27 cellular contexts compared by ENCODE assay signal in genomic region chr4:17657849-17658248, GRCh38.
"Had no signal": no experiment of that assay in that cellular context is flagged by ENCODE, and none has a peak within 500 bp of the region (broad histone marks: within the 10 kb centered on the region; RNA-seq: fewer than 3 reads in every experiment).

No MANE protein-coding gene starts in this region.

- ATAC-seq: stimulated activated effector memory CD8-positive, alpha-beta T cell treated with anti-CD3 and anti-CD28 coated beads, Interleukin-12 subunit alpha, Interleukin-12 subunit beta, amount 100 ng/mL, for 72 hours; stimulated activated memory B cell treated with anti-CD40 and anti-IgM and Interleukin-4, amounts not matched to agents 10 μg/mL and 1 μg/mL and 100 μg/mL, for 72 hours; stimulated activated naive B cell treated with anti-CD40 and anti-IgM and Interleukin-4, amounts not matched to agents 10 μg/mL and 1 μg/mL and 100 μg/mL, for 72 hours; stimulated activated naive CD8-positive, alpha-beta T cell treated with anti-CD3 and anti-CD28 coated beads, Interleukin-15, amount 100 ng/mL, for 72 hours; stimulated activated naive CD8-positive, alpha-beta T cell treated with anti-CD3 and anti-CD28 coated beads, Interleukin-15, Interleukin-2, amounts not matched to agents 100 U/mL and 50 U/mL, for 24 hours had no signal

- H3K36me3 ChIP-seq: stomach, suprapubic skin, thoracic aorta, thyroid gland, tibial artery, tibial nerve, transverse colon, upper lobe of left lung, uterus, vagina had no signal

- H3K27ac ChIP-seq: stomach, suprapubic skin, testis, thoracic aorta, thyroid gland, tibial artery, tibial nerve, transverse colon, upper lobe of left lung, uterus, vagina had no signal

- DNase-seq: stimulated activated CD4-positive, alpha-beta T cell treated with anti-CD3 and anti-CD28 coated beads, Interleukin-2, amount 100 ng/mL, for 48 hours; stimulated activated CD4-positive, alpha-beta T cell treated with anti-CD3 and anti-CD28 coated beads, Interleukin-4, amount 100 ng/mL, for 1 hour; stimulated activated CD4-positive, alpha-beta T cell treated with anti-CD3 and anti-CD28 coated beads, Interleukin-4, amount 100 ng/mL, for 24 hours; stimulated activated CD4-positive, alpha-beta T cell treated with anti-CD3 and anti-CD28 coated beads, Interleukin-4, amount 100 ng/mL, for 4 hours; stimulated activated CD8-positive, alpha-beta memory T cell treated with anti-CD3 and anti-CD28 coated beads, Interleukin-4, amount 100 ng/mL, for 48 hours; stimulated activated naive B cell treated with anti-CD40 and anti-IgM and Interleukin-4, amounts not matched to agents 10 μg/mL and 1 μg/mL and 100 μg/mL, for 72 hours; stimulated activated naive CD4-positive, alpha-beta T cell; stimulated activated naive CD4-positive, alpha-beta T cell treated with Interleukin-2 at 50 U/mL for 16 hours; stimulated activated naive CD8-positive, alpha-beta T cell treated with anti-CD3 and anti-CD28 coated beads, Interleukin-15, amount 100 ng/mL, for 72 hours; stimulated activated naive CD8-positive, alpha-beta T cell treated with anti-CD3 and anti-CD28 coated beads, Interleukin-15, Interleukin-2, amounts not matched to agents 100 U/mL and 50 U/mL, for 24 hours; stomach; substantia nigra; testis; thyroid gland; tibial artery; transverse colon; trophoblast cell; upper lobe of left lung; uterus had no signal

- H3K27me3 ChIP-seq: stomach, suprapubic skin, testis, thyroid gland, tibial artery, tibial nerve, transverse colon, upper lobe of left lung, uterus, vagina had no signal

- H3K9me3 ChIP-seq: stomach, suprapubic skin, testis, thoracic aorta, thyroid gland, tibial artery, tibial nerve, transverse colon, upper lobe of left lung, uterus, vagina had no signal

- H3K4me1 ChIP-seq: stomach, suprapubic skin, testis, thyroid gland, tibial artery, tibial nerve, transverse colon, upper lobe of left lung, uterus, vagina had no signal

- H3K27ac Mint-ChIP-seq: stimulated activated effector memory CD8-positive, alpha-beta T cell treated with anti-CD3 and anti-CD28 coated beads, Interleukin-12 subunit alpha, Interleukin-12 subunit beta, amount 100 ng/mL, for 72 hours; stimulated activated memory B cell treated with anti-CD40 and anti-IgM and Interleukin-4, amounts not matched to agents 10 μg/mL and 1 μg/mL and 100 μg/mL, for 72 hours; stimulated activated naive B cell treated with anti-CD40 and anti-IgM and Interleukin-4, amounts not matched to agents 10 μg/mL and 1 μg/mL and 100 μg/mL, for 72 hours; stimulated activated naive CD8-positive, alpha-beta T cell treated with anti-CD3 and anti-CD28 coated beads, Interleukin-15, amount 100 ng/mL, for 72 hours; stimulated activated naive CD8-positive, alpha-beta T cell treated with anti-CD3 and anti-CD28 coated beads, Interleukin-15, Interleukin-2, amounts not matched to agents 100 ng/mL and 50 ng/mL, for 24 hours; type B pancreatic cell had no signal

- H3K4me1 Mint-ChIP-seq: stimulated activated effector memory CD8-positive, alpha-beta T cell treated with anti-CD3 and anti-CD28 coated beads, Interleukin-12 subunit alpha, Interleukin-12 subunit beta, amount 100 ng/mL, for 72 hours; stimulated activated naive B cell treated with anti-CD40 and anti-IgM and Interleukin-4, amounts not matched to agents 10 μg/mL and 1 μg/mL and 100 μg/mL, for 72 hours; stimulated activated naive CD8-positive, alpha-beta T cell treated with anti-CD3 and anti-CD28 coated beads, Interleukin-15, amount 100 ng/mL, for 72 hours had no signal

- H3K4me3 Mint-ChIP-seq: stimulated activated effector memory CD8-positive, alpha-beta T cell treated with anti-CD3 and anti-CD28 coated beads, Interleukin-12 subunit alpha, Interleukin-12 subunit beta, amount 100 ng/mL, for 72 hours; stimulated activated memory B cell treated with anti-CD40 and anti-IgM and Interleukin-4, amounts not matched to agents 10 μg/mL and 1 μg/mL and 100 μg/mL, for 72 hours; stimulated activated naive B cell treated with anti-CD40 and anti-IgM and Interleukin-4, amounts not matched to agents 10 μg/mL and 1 μg/mL and 100 μg/mL, for 72 hours; stimulated activated naive CD8-positive, alpha-beta T cell treated with anti-CD3 and anti-CD28 coated beads, Interleukin-15, amount 100 ng/mL, for 72 hours; stimulated activated naive CD8-positive, alpha-beta T cell treated with anti-CD3 and anti-CD28 coated beads, Interleukin-15, Interleukin-2, amounts not matched to agents 100 ng/mL and 50 ng/mL, for 24 hours; type B pancreatic cell had no signal

- H3K36me3 Mint-ChIP-seq: stimulated activated effector memory CD8-positive, alpha-beta T cell treated with anti-CD3 and anti-CD28 coated beads, Interleukin-12 subunit alpha, Interleukin-12 subunit beta, amount 100 ng/mL, for 72 hours; stimulated activated memory B cell treated with anti-CD40 and anti-IgM and Interleukin-4, amounts not matched to agents 10 μg/mL and 1 μg/mL and 100 μg/mL, for 72 hours; stimulated activated naive B cell treated with anti-CD40 and anti-IgM and Interleukin-4, amounts not matched to agents 10 μg/mL and 1 μg/mL and 100 μg/mL, for 72 hours; type B pancreatic cell had no signal

- H3K27me3 Mint-ChIP-seq: stimulated activated naive CD8-positive, alpha-beta T cell treated with anti-CD3 and anti-CD28 coated beads, Interleukin-15, amount 100 ng/mL, for 72 hours; stimulated activated naive CD8-positive, alpha-beta T cell treated with anti-CD3 and anti-CD28 coated beads, Interleukin-15, Interleukin-2, amounts not matched to agents 100 ng/mL and 50 ng/mL, for 24 hours had no signal

- H3K4me3 ChIP-seq: stomach, suprapubic skin, testis, thoracic aorta, thyroid gland, tibial artery, tibial nerve, transverse colon, upper lobe of left lung, uterus, vagina had no signal

- H3K9me3 Mint-ChIP-seq: stimulated activated effector memory CD8-positive, alpha-beta T cell treated with anti-CD3 and anti-CD28 coated beads, Interleukin-12 subunit alpha, Interleukin-12 subunit beta, amount 100 ng/mL, for 72 hours; stimulated activated memory B cell treated with anti-CD40 and anti-IgM and Interleukin-4, amounts not matched to agents 10 μg/mL and 1 μg/mL and 100 μg/mL, for 72 hours; stimulated activated naive B cell treated with anti-CD40 and anti-IgM and Interleukin-4, amounts not matched to agents 10 μg/mL and 1 μg/mL and 100 μg/mL, for 72 hours; stimulated activated naive CD8-positive, alpha-beta T cell treated with anti-CD3 and anti-CD28 coated beads, Interleukin-15, amount 100 ng/mL, for 72 hours; stimulated activated naive CD8-positive, alpha-beta T cell treated with anti-CD3 and anti-CD28 coated beads, Interleukin-15, Interleukin-2, amounts not matched to agents 100 ng/mL and 50 ng/mL, for 24 hours; type B pancreatic cell had no signal
